Comparison of ENCODE assay signal across 1 cellular context in the genomic region with DNA sequence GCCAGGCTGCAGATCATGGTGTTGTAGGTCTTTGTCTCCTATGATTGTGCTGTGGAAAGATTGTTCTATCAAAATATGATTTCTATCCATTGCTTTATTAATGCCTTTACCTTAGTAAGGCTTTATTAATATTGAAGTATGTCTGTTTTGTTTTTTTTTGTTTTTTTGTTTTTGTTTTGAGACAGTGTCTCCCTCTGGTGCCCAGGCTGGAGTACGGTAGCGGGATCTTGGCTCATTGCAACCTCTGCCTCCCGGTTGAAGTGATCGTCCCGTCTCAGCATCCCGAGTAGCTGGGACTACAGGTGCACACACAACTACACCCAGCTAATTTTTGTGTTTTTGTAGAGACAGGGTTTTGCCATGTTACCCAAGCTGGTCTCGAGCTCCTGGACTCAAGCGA.
TF ChIP-seq lines count a peak whose summit lies in the region.

No MANE protein-coding gene starts in this region.

TF ChIP-seq in HepG2, 621 proteins besides CTCF, POLR2A, EP300 and RAD21:
- no peak for TF ChIP-seq ZNF704 (CRISPR knock-in tag; IDR thresholded peaks at IDR 0.05; ENCODE audit: borderline replicate concordance)
- TF ChIP-seq, protein P1, sequence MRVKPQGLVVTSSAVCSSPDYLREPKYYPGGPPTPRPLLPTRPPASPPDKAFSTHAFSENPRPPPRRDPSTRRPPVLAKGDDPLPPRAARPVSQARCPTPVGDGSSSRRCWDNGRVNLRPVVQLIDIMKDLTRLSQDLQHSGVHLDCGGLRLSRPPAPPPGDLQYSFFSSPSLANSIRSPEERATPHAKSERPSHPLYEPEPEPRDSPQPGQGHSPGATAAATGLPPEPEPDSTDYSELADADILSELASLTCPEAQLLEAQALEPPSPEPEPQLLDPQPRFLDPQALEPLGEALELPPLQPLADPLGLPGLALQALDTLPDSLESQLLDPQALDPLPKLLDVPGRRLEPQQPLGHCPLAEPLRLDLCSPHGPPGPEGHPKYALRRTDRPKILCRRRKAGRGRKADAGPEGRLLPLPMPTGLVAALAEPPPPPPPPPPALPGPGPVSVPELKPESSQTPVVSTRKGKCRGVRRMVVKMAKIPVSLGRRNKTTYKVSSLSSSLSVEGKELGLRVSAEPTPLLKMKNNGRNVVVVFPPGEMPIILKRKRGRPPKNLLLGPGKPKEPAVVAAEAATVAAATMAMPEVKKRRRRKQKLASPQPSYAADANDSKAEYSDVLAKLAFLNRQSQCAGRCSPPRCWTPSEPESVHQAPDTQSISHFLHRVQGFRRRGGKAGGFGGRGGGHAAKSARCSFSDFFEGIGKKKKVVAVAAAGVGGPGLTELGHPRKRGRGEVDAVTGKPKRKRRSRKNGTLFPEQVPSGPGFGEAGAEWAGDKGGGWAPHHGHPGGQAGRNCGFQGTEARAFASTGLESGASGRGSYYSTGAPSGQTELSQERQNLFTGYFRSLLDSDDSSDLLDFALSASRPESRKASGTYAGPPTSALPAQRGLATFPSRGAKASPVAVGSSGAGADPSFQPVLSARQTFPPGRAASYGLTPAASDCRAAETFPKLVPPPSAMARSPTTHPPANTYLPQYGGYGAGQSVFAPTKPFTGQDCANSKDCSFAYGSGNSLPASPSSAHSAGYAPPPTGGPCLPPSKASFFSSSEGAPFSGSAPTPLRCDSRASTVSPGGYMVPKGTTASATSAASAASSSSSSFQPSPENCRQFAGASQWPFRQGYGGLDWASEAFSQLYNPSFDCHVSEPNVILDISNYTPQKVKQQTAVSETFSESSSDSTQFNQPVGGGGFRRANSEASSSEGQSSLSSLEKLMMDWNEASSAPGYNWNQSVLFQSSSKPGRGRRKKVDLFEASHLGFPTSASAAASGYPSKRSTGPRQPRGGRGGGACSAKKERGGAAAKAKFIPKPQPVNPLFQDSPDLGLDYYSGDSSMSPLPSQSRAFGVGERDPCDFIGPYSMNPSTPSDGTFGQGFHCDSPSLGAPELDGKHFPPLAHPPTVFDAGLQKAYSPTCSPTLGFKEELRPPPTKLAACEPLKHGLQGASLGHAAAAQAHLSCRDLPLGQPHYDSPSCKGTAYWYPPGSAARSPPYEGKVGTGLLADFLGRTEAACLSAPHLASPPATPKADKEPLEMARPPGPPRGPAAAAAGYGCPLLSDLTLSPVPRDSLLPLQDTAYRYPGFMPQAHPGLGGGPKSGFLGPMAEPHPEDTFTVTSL (CRISPR knock-in tag; IDR thresholded peaks at IDR 0.05; ENCODE audit: borderline replicate concordance): no peak
- no peak for TF ChIP-seq CBX5 (CRISPR knock-in tag; IDR thresholded peaks at IDR 0.05; ENCODE audit: borderline replicate concordance)
- TF ChIP-seq SRSF9 (IDR thresholded peaks at IDR 0.05; ENCODE audit: borderline replicate concordance, insufficient read depth, low read depth, low read length, poor library complexity, severe bottlenecking): no peak
- peak; percentile 30 for TF ChIP-seq STAG1 (CRISPR knock-in tag; IDR thresholded peaks at IDR 0.05)
- TF ChIP-seq ZBTB33 (CRISPR knock-in tag; IDR thresholded peaks at IDR 0.05): 0 out of 2 replicates have a peak, but pooled peaks have one; percentile 29
- TF ChIP-seq, protein P2, sequence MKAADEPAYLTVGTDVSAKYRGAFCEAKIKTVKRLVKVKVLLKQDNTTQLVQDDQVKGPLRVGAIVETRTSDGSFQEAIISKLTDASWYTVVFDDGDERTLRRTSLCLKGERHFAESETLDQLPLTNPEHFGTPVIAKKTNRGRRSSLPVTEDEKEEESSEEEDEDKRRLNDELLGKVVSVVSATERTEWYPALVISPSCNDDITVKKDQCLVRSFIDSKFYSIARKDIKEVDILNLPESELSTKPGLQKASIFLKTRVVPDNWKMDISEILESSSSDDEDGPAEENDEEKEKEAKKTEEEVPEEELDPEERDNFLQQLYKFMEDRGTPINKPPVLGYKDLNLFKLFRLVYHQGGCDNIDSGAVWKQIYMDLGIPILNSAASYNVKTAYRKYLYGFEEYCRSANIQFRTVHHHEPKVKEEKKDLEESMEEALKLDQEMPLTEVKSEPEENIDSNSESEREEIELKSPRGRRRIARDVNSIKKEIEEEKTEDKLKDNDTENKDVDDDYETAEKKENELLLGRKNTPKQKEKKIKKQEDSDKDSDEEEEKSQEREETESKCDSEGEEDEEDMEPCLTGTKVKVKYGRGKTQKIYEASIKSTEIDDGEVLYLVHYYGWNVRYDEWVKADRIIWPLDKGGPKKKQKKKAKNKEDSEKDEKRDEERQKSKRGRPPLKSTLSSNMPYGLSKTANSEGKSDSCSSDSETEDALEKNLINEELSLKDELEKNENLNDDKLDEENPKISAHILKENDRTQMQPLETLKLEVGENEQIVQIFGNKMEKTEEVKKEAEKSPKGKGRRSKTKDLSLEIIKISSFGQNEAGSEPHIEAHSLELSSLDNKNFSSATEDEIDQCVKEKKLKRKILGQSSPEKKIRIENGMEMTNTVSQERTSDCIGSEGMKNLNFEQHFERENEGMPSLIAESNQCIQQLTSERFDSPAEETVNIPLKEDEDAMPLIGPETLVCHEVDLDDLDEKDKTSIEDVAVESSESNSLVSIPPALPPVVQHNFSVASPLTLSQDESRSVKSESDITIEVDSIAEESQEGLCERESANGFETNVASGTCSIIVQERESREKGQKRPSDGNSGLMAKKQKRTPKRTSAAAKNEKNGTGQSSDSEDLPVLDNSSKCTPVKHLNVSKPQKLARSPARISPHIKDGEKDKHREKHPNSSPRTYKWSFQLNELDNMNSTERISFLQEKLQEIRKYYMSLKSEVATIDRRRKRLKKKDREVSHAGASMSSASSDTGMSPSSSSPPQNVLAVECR (CRISPR knock-in tag; IDR thresholded peaks at IDR 0.05; ENCODE audit: borderline replicate concordance): no peak
- no peak for TF ChIP-seq SAP130 (CRISPR knock-in tag; IDR thresholded peaks at IDR 0.05; ENCODE audit: low read depth)
- no peak for TF ChIP-seq ZNF768 (CRISPR knock-in tag; IDR thresholded peaks at IDR 0.05)
- TF ChIP-seq ZNF780A (CRISPR knock-in tag; IDR thresholded peaks at IDR 0.05): no peak
- no peak for TF ChIP-seq MXD4 (CRISPR knock-in tag; IDR thresholded peaks at IDR 0.05)
- no peak for TF ChIP-seq SNAI1 (CRISPR knock-in tag; IDR thresholded peaks at IDR 0.05; ENCODE audit: borderline replicate concordance)
- TF ChIP-seq JUND (CRISPR knock-in tag; IDR thresholded peaks at IDR 0.05): no peak
- no peak for TF ChIP-seq ZNF687 (CRISPR knock-in tag; IDR thresholded peaks at IDR 0.05)
